In genomic region chr9:61983954-61984353, GRCh38 we compare ENCODE assay signal across 7 cellular contexts.
DNase-seq lines count a peak whose midpoint lies in the region; ATAC-seq and TF ChIP-seq lines count a peak whose summit lies in the region.
"Not testable (repeated sequence)": the region's sequence is repeated elsewhere in the genome, so short reads cannot be mapped to it uniquely, and the experiment has no call there.

No MANE protein-coding gene starts in this region.

- not testable (repeated sequence) for ATAC-seq in lower lobe of right lung

- H3K4me3 ChIP-seq in HEK293 (ENCODE audit: low read depth, low read length); lower lobe of right lung; osteoblast (ENCODE audit: insufficient read depth, low read length); sigmoid colon: not testable (repeated sequence)

- not testable (repeated sequence) for TF ChIP-seq CTCF in CD14-positive monocyte (IDR thresholded peaks at IDR 0.05); HEK293 (tag by site-specific recombination; IDR thresholded peaks at IDR 0.05); lower lobe of right lung (IDR thresholded peaks at IDR 0.05); osteoblast (IDR thresholded peaks at IDR 0.05; ENCODE audit: extremely low read depth, low read depth, low read length); sigmoid colon (IDR thresholded peaks at IDR 0.05)

- not testable (repeated sequence) for H3K27me3 Mint-ChIP-seq in CD14-positive monocyte (ENCODE audit: low read depth in 3 of 3)

- not testable (repeated sequence) for H3K27me3 ChIP-seq in lower lobe of right lung (ENCODE audit: low read depth); osteoblast (ENCODE audit: insufficient read depth, low read length); sigmoid colon

- not testable (repeated sequence) for TF ChIP-seq POLR2A in sigmoid colon (IDR thresholded peaks at IDR 0.05)

- H3K36me3 ChIP-seq in HEK293 (ENCODE audit: control insufficient read depth in 2 of 2, insufficient read depth in 1 of 2, low read length in 2 of 2); lower lobe of right lung; osteoblast (ENCODE audit: insufficient read depth, low read length); sigmoid colon: not testable (repeated sequence)

- not testable (repeated sequence) for TF ChIP-seq EP300 in sigmoid colon (IDR thresholded peaks at IDR 0.05)

- H3K4me1 ChIP-seq in HEK293 (ENCODE audit: control insufficient read depth, insufficient read depth, low read length); lower lobe of right lung; osteoblast (ENCODE audit: insufficient read depth, low read length); sigmoid colon: not testable (repeated sequence)

- H3K27ac Mint-ChIP-seq in CD14-positive monocyte: peak overlapping the region in 3 of 7 donors; percentile 33 to 36 (median 35)

- H3K79me2 ChIP-seq in osteoblast (ENCODE audit: insufficient read depth, low read length): not testable (repeated sequence)

- not testable (repeated sequence) for H4K20me1 ChIP-seq in osteoblast (ENCODE audit: insufficient read depth, low read length)

- peak overlapping the region in 1 of 2 donors; percentile 26 for H3K4me3 Mint-ChIP-seq in CD14-positive monocyte

- H3K36me3 Mint-ChIP-seq in CD14-positive monocyte: not testable (repeated sequence)

- CTCF ChIA-PET in HEK293 (lab: Yijun Ruan, JAX): not testable (repeated sequence)

- not testable (repeated sequence) for H3K4me2 ChIP-seq in osteoblast (ENCODE audit: insufficient read depth, low read length)

- not testable (repeated sequence) for H2AFZ ChIP-seq in osteoblast (ENCODE audit: low read length)

- DNase-seq in CD14-positive monocyte (ENCODE audit: low spot score) (peak; percentile 22), ecto neural progenitor cell (ENCODE audit: low spot score) (peak; percentile 37), cardiac septum (ENCODE audit: low spot score) (peak; percentile 62), lower lobe of right lung (peak; percentile 24), osteoblast (ENCODE audit: insufficient read length, low spot score, missing footprints) (peak; percentile 34), sigmoid colon (peak; percentile 58)

- H3K9me3 Mint-ChIP-seq in CD14-positive monocyte: not testable (repeated sequence)

- WGBS in sigmoid colon, 2 donors: 84 to 85% methylated on average over 9 of the region's 9 CpGs

- H3K27ac ChIP-seq in HEK293 (ENCODE audit: extremely low read depth, low read depth, low read length); lower lobe of right lung; osteoblast (ENCODE audit: low read depth, low read length); sigmoid colon: not testable (repeated sequence)

- POLR2A ChIA-PET in HEK293 (lab: Yijun Ruan, JAX): not testable (repeated sequence)

- intact Hi-C loops in CD14-positive monocyte (cut with micrococcal nuclease); cardiac septum (cut with DNase I); lower lobe of right lung (cut with DNase I); sigmoid colon (cut with DNase I): not testable (repeated sequence)

- not testable (repeated sequence) for H3K9me3 ChIP-seq in HEK293 (ENCODE audit: control insufficient read depth, insufficient read depth, low read depth, low read length); lower lobe of right lung; osteoblast (ENCODE audit: low read depth, low read length); sigmoid colon

- H3K4me1 Mint-ChIP-seq in CD14-positive monocyte: peaks cover 15% of the 10 kb centered on the region

TF ChIP-seq in HEK293, 187 proteins besides CTCF, POLR2A, EP300 and RAD21:
- TF ChIP-seq GLIS1 (tag by site-specific recombination; IDR thresholded peaks at IDR 0.05): 0 out of 2 replicates have a peak, but pooled peaks have one; percentile 12
